Comparison of ENCODE assay signal across 1 cellular context in the genomic region with DNA sequence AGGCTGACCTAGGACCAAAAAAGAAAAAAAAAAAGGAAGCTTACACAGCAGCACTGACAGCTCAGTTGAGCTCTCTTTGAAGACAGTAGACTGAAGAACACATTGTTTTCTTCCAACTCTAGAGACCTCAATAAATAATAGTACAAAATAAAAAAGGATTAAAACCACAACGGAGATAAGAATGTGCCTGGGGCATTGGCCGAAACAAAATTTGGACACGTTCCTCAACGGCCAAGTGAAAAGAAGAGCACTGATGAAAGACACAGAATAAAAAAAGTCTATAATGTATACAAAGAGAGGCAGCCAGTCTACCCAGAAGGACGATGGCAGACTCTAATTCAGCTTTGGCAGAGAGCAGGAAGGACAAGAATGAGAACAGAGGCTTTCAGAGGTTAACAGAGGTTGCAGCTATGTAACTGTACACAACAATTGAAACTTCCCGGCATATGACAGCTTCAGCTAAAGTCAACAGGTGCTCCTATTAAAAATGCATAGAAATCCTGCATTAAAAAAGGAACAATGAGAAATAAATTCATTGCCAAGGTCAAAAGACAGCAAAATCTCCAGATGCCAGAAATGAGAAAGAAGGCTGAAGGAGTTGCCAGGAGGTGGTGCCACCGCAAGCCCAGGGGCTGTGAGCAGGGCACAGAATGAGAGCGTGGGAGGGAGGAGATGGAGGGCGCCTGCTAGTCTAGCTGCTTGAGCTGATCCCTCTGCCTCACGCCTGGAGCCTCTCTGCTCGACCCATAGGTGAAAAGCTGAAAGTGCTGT.
TF ChIP-seq lines count a peak whose summit lies in the region.

No MANE protein-coding gene starts in this region.

TF ChIP-seq in GM12891, 5 proteins besides CTCF, POLR2A, EP300 and RAD21:
- TF ChIP-seq POLR2AphosphoS5 (IDR thresholded peaks at IDR 0.05; ENCODE audit: low read depth, low read length) (no peak), POU2F2 (IDR thresholded peaks at IDR 0.05; ENCODE audit: low read depth, low read length) (no peak), SPI1 (IDR thresholded peaks at IDR 0.05; ENCODE audit: low read depth, low read length) (no peak), PAX5 (IDR thresholded peaks at IDR 0.05; ENCODE audit: insufficient read depth, low read length, severe bottlenecking) (no peak), TAF1 (IDR thresholded peaks at IDR 0.05; ENCODE audit: low read depth, low read length) (no peak)
